ENCODE assay signal across 1 cellular context in the genomic region with DNA sequence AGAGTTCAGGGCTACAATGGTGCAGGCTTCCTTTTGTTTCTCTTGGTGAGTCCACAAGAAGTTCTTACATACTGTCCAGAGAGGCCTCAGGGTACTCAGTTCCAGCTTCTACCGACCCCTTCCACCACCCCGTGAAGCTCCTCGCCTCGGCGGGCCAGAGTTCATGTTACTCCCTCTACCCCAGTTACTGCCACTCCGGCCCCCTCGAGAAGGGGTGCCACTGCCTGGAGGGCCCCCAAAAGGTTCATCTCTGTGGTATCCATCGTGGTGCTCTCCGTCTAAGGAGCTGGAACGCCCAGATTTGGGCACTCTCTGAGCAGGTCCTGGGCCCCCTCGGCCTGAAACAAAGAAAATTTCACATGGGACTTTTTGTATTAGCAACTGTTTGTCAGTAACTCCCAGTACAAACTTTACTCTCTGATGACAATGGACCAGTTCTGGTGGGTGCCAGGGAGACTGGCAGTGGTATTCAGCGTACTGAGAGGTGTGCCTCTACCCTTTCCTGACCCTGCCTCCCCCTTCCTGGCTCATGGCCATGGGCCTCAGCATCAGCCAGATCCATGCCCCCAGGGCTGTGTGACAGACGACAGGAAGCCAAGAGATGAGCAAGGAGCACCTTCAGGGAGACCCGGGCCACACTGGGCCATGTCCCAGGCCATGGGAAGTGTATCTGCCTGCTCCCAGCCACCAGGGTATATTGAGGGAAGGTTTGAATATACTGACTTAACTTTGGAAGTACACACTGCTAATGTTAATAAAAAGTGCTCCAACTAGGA.
TF ChIP-seq lines count a peak whose summit lies in the region.

No MANE protein-coding gene starts in this region.

TF ChIP-seq in HepG2, 621 proteins besides CTCF, POLR2A, EP300 and RAD21:
- TF ChIP-seq NFKB2 (CRISPR knock-in tag; IDR thresholded peaks at IDR 0.05; ENCODE audit: borderline replicate concordance): peak; percentile 38; the same call in 1 of the 2 replicates
- TF ChIP-seq ZNF383 (CRISPR knock-in tag; IDR thresholded peaks at IDR 0.05; ENCODE audit: borderline replicate concordance): no peak
- TF ChIP-seq RBM22 (optimal IDR thresholded peaks at IDR 0.05; ENCODE audit: low read length): peak; percentile 3
- TF ChIP-seq NCOA2 (CRISPR knock-in tag; IDR thresholded peaks at IDR 0.05): no peak
- TF ChIP-seq NCOA1 (CRISPR knock-in tag; IDR thresholded peaks at IDR 0.05): no peak
- TF ChIP-seq MEIS2 (CRISPR knock-in tag; IDR thresholded peaks at IDR 0.05): no peak
- peak; percentile 51 for TF ChIP-seq AGO2 (optimal IDR thresholded peaks at IDR 0.05; ENCODE audit: low read depth, low read length)
- TF ChIP-seq ZNF318 (CRISPR knock-in tag; IDR thresholded peaks at IDR 0.05): no peak
- TF ChIP-seq TBX3 (IDR thresholded peaks at IDR 0.05; ENCODE audit: borderline replicate concordance): no peak
- TF ChIP-seq PRMT3 (CRISPR knock-in tag; IDR thresholded peaks at IDR 0.05; ENCODE audit: borderline replicate concordance, low read depth): no peak
